23 cellular contexts compared by ENCODE assay signal in the genomic region with DNA sequence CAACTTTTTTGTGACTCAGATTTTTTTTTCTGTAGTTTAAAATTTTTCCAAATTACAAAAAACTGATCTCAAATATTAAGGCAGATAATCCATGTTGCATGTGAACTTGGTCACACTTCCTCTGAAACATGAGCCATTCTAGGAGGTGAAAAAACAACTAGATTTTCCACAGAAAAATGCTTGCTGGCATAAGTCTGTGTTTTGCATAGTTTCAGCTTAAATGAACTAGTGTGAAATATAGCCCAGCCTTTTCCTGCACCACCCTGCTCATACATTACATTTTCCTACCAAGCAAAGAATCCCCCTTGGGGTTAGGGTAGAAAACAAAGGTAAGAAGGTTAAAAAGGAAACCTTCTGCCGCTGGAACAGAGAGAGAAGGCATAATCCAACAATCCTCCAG.
"Had no signal": no experiment of that assay in that cellular context is flagged by ENCODE, and none has a peak within 500 bp of the region (broad histone marks: within the 10 kb centered on the region; RNA-seq: fewer than 3 reads in every experiment).

No MANE protein-coding gene starts in this region.

- H3K27me3 Mint-ChIP-seq: activated B cell treated with CpG ODN at 0.5 μM for 24 hours; activated naive CD4-positive, alpha-beta T cell treated with anti-CD3 and anti-CD28 coated beads, Interleukin-2, amount 10 ng/mL, durations not matched to agents 7 days and 5 days; effector memory CD8-positive, alpha-beta T cell; naive thymus-derived CD8-positive, alpha-beta T cell; stimulated activated naive CD8-positive, alpha-beta T cell treated with anti-CD3 and anti-CD28 coated beads, Interleukin-15, Interleukin-2, amounts not matched to agents 100 ng/mL and 50 ng/mL, for 24 hours had no signal

- ATAC-seq: body of pancreas; effector memory CD8-positive, alpha-beta T cell; left lung; naive thymus-derived CD8-positive, alpha-beta T cell; psoas muscle had no signal

- H3K4me1 Mint-ChIP-seq: activated naive CD4-positive, alpha-beta T cell treated with anti-CD3 and anti-CD28 coated beads, Interleukin-2, amount 10 ng/mL, durations not matched to agents 7 days and 5 days had no signal

- H3K9me3 Mint-ChIP-seq: immature natural killer cell; stimulated activated naive CD8-positive, alpha-beta T cell treated with anti-CD3 and anti-CD28 coated beads, Interleukin-15, Interleukin-2, amounts not matched to agents 100 ng/mL and 50 ng/mL, for 24 hours had no signal

- H3K4me3 ChIP-seq: body of pancreas, cardiac muscle cell, dorsolateral prefrontal cortex, esophagus muscularis mucosa, left lung, lung, ovary, psoas muscle, right atrium auricular region, tibial artery had no signal

- DNase-seq: activated B cell treated with CpG ODN at 0.5 μM for 24 hours; activated CD4-positive, alpha-beta T cell treated with anti-CD3 and anti-CD28 coated beads for 4 hours; activated CD4-positive, alpha-beta T cell treated with anti-CD3 and anti-CD28 coated beads, Interleukin-2, amount 50 U/mL, for 48 hours; activated effector memory CD4-positive, alpha-beta T cell treated with anti-CD3 and anti-CD28 coated beads, Interleukin-2, amount 50 U/mL, for 16 hours; activated naive CD4-positive, alpha-beta T cell treated with anti-CD3 and anti-CD28 coated beads, Interleukin-2, amount 10 ng/mL, durations not matched to agents 7 days and 5 days; body of pancreas; dorsolateral prefrontal cortex; effector memory CD8-positive, alpha-beta T cell; foreskin melanocyte; immature natural killer cell; kidney glomerular epithelial cell; left lung; naive thymus-derived CD8-positive, alpha-beta T cell; ovary; psoas muscle; stimulated activated CD4-positive, alpha-beta T cell treated with anti-CD3 and anti-CD28 coated beads, Interleukin-1b, Interleukin-23, amount 100 ng/mL, for 48 hours; T-helper 9 cell; tibial artery had no signal

- H3K4me3 Mint-ChIP-seq: activated B cell treated with CpG ODN at 0.5 μM for 24 hours; activated naive CD4-positive, alpha-beta T cell treated with anti-CD3 and anti-CD28 coated beads, Interleukin-2, amount 10 ng/mL, durations not matched to agents 7 days and 5 days; effector memory CD8-positive, alpha-beta T cell; immature natural killer cell; naive thymus-derived CD8-positive, alpha-beta T cell; stimulated activated naive CD8-positive, alpha-beta T cell treated with anti-CD3 and anti-CD28 coated beads, Interleukin-15, Interleukin-2, amounts not matched to agents 100 ng/mL and 50 ng/mL, for 24 hours had no signal

- H3K27ac Mint-ChIP-seq: activated B cell treated with CpG ODN at 0.5 μM for 24 hours; activated naive CD4-positive, alpha-beta T cell treated with anti-CD3 and anti-CD28 coated beads, Interleukin-2, amount 10 ng/mL, durations not matched to agents 7 days and 5 days; effector memory CD8-positive, alpha-beta T cell; immature natural killer cell; naive thymus-derived CD8-positive, alpha-beta T cell; stimulated activated naive CD8-positive, alpha-beta T cell treated with anti-CD3 and anti-CD28 coated beads, Interleukin-15, Interleukin-2, amounts not matched to agents 100 ng/mL and 50 ng/mL, for 24 hours had no signal
